ENCODE assay signal across 10 cellular contexts in genomic region chr1:48227165-48228013, GRCh38. TPM values are rescaled to one million over a fixed set of nuclear protein-coding genes. Genes with fewer than 3 reads are reported as not detected.
DNase-seq lines count a peak whose midpoint lies in the region; ATAC-seq and FAIRE-seq lines count a peak whose summit lies in the region.
"Had no signal": no experiment of that assay in that cellular context is flagged by ENCODE, and none has a peak within 500 bp of the region (broad histone marks: within the 10 kb centered on the region; RNA-seq: fewer than 3 reads in every experiment).

No MANE protein-coding gene starts in this region.

- peak in 2 of 3 donors; percentile 19 to 67 for DNase-seq in CD4-positive, CD25-positive, alpha-beta regulatory T cell
- DNase-seq in GM19239 (ENCODE audit: insufficient read length, low spot score) (peak; percentile 10), Karpas-422 (peak; percentile 63), dermis blood vessel endothelial cell (peak; percentile 21), RPMI8226 (no peak), NCI-H2107 treated with DMSO at 0.1 percent for 48 hours (lab: John Stamatoyannopoulos, UW; ENCODE audit: unreplicated experiment) (no peak), GM23248 (no peak)
- DNase-seq: central memory CD4-positive, alpha-beta T cell; head of caudate nucleus had no signal

- no peak overlapping the region for H3K4me3 Mint-ChIP-seq in CD4-positive, CD25-positive, alpha-beta regulatory T cell

- no peaks in the 10 kb centered on the region for H3K36me3 Mint-ChIP-seq in CD4-positive, CD25-positive, alpha-beta regulatory T cell

- peak; percentile 43 to 47 for ATAC-seq in CD4-positive, CD25-positive, alpha-beta regulatory T cell (ENCODE audit: low read depth in 2 of 2)
- ATAC-seq in HG02981 (IDR thresholded peaks at IDR 0.05; ENCODE audit: unreplicated experiment), result no peak

- H3K4me3 ChIP-seq in CD4-positive, CD25-positive, alpha-beta regulatory T cell (ENCODE audit: low read depth, low read length), result peak overlapping the region; percentile 37
- H3K4me3 ChIP-seq in Karpas-422 (ENCODE audit: low read length), result no peak overlapping the region
- H3K4me3 ChIP-seq in GM23248, result no peak overlapping the region

- H3K36me3 ChIP-seq in CD4-positive, CD25-positive, alpha-beta regulatory T cell (ENCODE audit: control insufficient read depth, insufficient read depth, low read length), result no peaks in the 10 kb centered on the region
- H3K36me3 ChIP-seq in Karpas-422 (ENCODE audit: insufficient read depth, low read length) (no peaks in the 10 kb centered on the region), GM23248 (ENCODE audit: low read depth) (no peaks in the 10 kb centered on the region)

- H3F3A ChIP-seq in GM23248 (ENCODE audit: insufficient read depth), result no peaks in the 10 kb centered on the region

- no peak overlapping the region for H3K4me2 ChIP-seq in Karpas-422 (ENCODE audit: low read depth, low read length, poor library complexity, severe bottlenecking)
- H3K4me2 ChIP-seq in GM23248 (ENCODE audit: unreplicated experiment), result no peak overlapping the region

- in situ Hi-C loops in GM23248 (cut with MboI), result no loop called here

- H3K27me3 ChIP-seq in CD4-positive, CD25-positive, alpha-beta regulatory T cell (ENCODE audit: control insufficient read depth, insufficient read depth, low read length), result no peaks in the 10 kb centered on the region
- H3K27me3 ChIP-seq in Karpas-422 (ENCODE audit: low read length) (no peaks in the 10 kb centered on the region), GM23248 (replicated peaks; ENCODE audit: insufficient read depth) (0 out of 2 replicates have a peak, but pooled peaks cover 2% of the 10 kb centered on the region)

- no peaks in the 10 kb centered on the region for H4K20me1 ChIP-seq in Karpas-422 (ENCODE audit: insufficient read depth, low read depth, low read length)
- no peaks in the 10 kb centered on the region for H4K20me1 ChIP-seq in GM23248 (ENCODE audit: insufficient read depth)

- no peaks in the 10 kb centered on the region for H3K79me2 ChIP-seq in Karpas-422 (ENCODE audit: low read length)
- H3K79me2 ChIP-seq in GM23248 (ENCODE audit: insufficient read depth), result no peaks in the 10 kb centered on the region

- H2AFZ ChIP-seq in Karpas-422 (ENCODE audit: low read length), result peak overlapping the region; percentile 58; the same call in 1 of the 2 replicates
- no peak overlapping the region for H2AFZ ChIP-seq in GM23248

- H3K27me3 Mint-ChIP-seq in CD4-positive, CD25-positive, alpha-beta regulatory T cell, result peaks cover 5% of the 10 kb centered on the region

- peak overlapping the region; percentile 18 for H3K27ac ChIP-seq in CD4-positive, CD25-positive, alpha-beta regulatory T cell (ENCODE audit: insufficient read depth, low read length, poor library complexity, severe bottlenecking)
- H3K27ac ChIP-seq in Karpas-422 (ENCODE audit: low read length) (no peak overlapping the region), GM23248 (no peak overlapping the region)

- 35 to 45% methylated on average over 9 to 10 of the region's 10 CpGs for WGBS in GM23248 (ENCODE audit: low coverage in 1 of 2, low lambda C conversion rate in 2 of 2, missing lambda C conversion rate in 2 of 2), 2 experiments

- H3K9me3 Mint-ChIP-seq in CD4-positive, CD25-positive, alpha-beta regulatory T cell, result no peaks in the 10 kb centered on the region

- no peak overlapping the region for H3K27ac Mint-ChIP-seq in CD4-positive, CD25-positive, alpha-beta regulatory T cell

- H3K9ac ChIP-seq in Karpas-422 (ENCODE audit: low read length), result no peak overlapping the region
- no peak overlapping the region for H3K9ac ChIP-seq in GM23248

- peaks cover 0 to 4% (median 0%) of the 10 kb centered on the region in 4 donors for H3K4me1 Mint-ChIP-seq in CD4-positive, CD25-positive, alpha-beta regulatory T cell

- H3K4me1 ChIP-seq in CD4-positive, CD25-positive, alpha-beta regulatory T cell (ENCODE audit: control insufficient read depth, insufficient read depth, low read length, poor library complexity, severe bottlenecking), result peaks cover 10% of the 10 kb centered on the region
- peaks cover 4% of the 10 kb centered on the region; the same call in 1 of the 2 replicates for H3K4me1 ChIP-seq in Karpas-422 (ENCODE audit: low read length)
- no peaks in the 10 kb centered on the region for H3K4me1 ChIP-seq in GM23248 (ENCODE audit: insufficient read depth)

- no peaks in the 10 kb centered on the region for H3K9me2 ChIP-seq in Karpas-422 (replicated peaks; ENCODE audit: insufficient read depth, low read length)
- H3K9me2 ChIP-seq in GM23248 (ENCODE audit: insufficient read depth), result no peaks in the 10 kb centered on the region

- H3K9me3 ChIP-seq in CD4-positive, CD25-positive, alpha-beta regulatory T cell (ENCODE audit: control insufficient read depth in 2 of 2, low read length in 2 of 2), result no peaks in the 10 kb centered on the region
- H3K9me3 ChIP-seq in Karpas-422 (ENCODE audit: low read length), result no peaks in the 10 kb centered on the region
- H3K9me3 ChIP-seq in GM23248 (ENCODE audit: low read depth), result no peaks in the 10 kb centered on the region

- FAIRE-seq in GM19239 (lab: Jason Lieb, UNC), result peak; percentile 71

RNA-seq across cellular contexts. Expression of gene SLC5A9, which starts 4.9 kb away (rescaled TPM):
- total RNA-seq in CD4-positive, CD25-positive, alpha-beta regulatory T cell, result not detected
- polyA plus RNA-seq in CD4-positive, CD25-positive, alpha-beta regulatory T cell, result not detected
- total RNA-seq in Karpas-422 (2014; rRNA removed; shearing (Covaris generic); ENCODE audit: low replicate concordance), result not detected in 2 replicates
- 0.05 TPM in 1 of 2 replicates, not detected in the other for total RNA-seq in dermis blood vessel endothelial cell
- not detected in 2 replicates for total RNA-seq in GM23248 (2014; rRNA removed; shearing (Covaris generic))
- not detected in 2 replicates for polyA plus RNA-seq in GM23248 (2016; fragmentation: Nextera tagmentation; extraction: Ambion mirVana)

Comparison
In these comparisons a context has a peak if more than half of its experiments do, and no peak if none do; other contexts are left out.
1. DNase-seq: peak in CD4-positive, CD25-positive, alpha-beta regulatory T cell (2 of 3), GM19239 (single experiment), Karpas-422 (single experiment) and dermis blood vessel endothelial cell (single experiment); none in RPMI8226 (single experiment), NCI-H2107 treated with DMSO at 0.1 percent for 48 hours (single experiment) and GM23248 (single experiment).